In genomic region chr4:77095101-77095826, GRCh38 we compare ENCODE assay signal across 8 cellular contexts. TPM values are rescaled to one million over a fixed set of nuclear protein-coding genes. Genes with fewer than 3 reads are reported as not detected.
A peak's percentile ranks its signal among the peaks of the same experiment; 100 is the strongest.
DNase-seq lines count a peak whose midpoint lies in the region; ATAC-seq and TF ChIP-seq lines count a peak whose summit lies in the region.

No MANE protein-coding gene starts in this region.

- H3K9me3 ChIP-seq in Karpas-422 (ENCODE audit: low read length): no peaks in the 10 kb centered on the region
- no peaks in the 10 kb centered on the region for H3K9me3 ChIP-seq in uterus

- H3K36me3 ChIP-seq in Karpas-422 (ENCODE audit: insufficient read depth, low read length): no peaks in the 10 kb centered on the region
- no peaks in the 10 kb centered on the region for H3K36me3 ChIP-seq in uterus

- H3K4me2 ChIP-seq in Karpas-422 (ENCODE audit: low read depth, low read length, poor library complexity, severe bottlenecking): no peak overlapping the region

- peak; percentile 100 for ATAC-seq in GM21786 (IDR thresholded peaks at IDR 0.05; ENCODE audit: unreplicated experiment)

- no peak overlapping the region for H2AFZ ChIP-seq in Karpas-422 (ENCODE audit: low read length)

- no peak overlapping the region for H3K27ac ChIP-seq in Karpas-422 (ENCODE audit: low read length)
- peak overlapping the region; percentile 25 to 37 for H3K27ac ChIP-seq in uterus

- H3K4me1 ChIP-seq in Karpas-422 (ENCODE audit: low read length): no peaks in the 10 kb centered on the region
- H3K4me1 ChIP-seq in uterus: no peaks in the 10 kb centered on the region

- H4K20me1 ChIP-seq in Karpas-422 (ENCODE audit: insufficient read depth, low read depth, low read length): no peaks in the 10 kb centered on the region

- H3K4me1 Mint-ChIP-seq in glutamatergic neuron (ENCODE audit: low read depth, unreplicated experiment): peaks cover 3% of the 10 kb centered on the region

- DNase-seq in ELR (ENCODE audit: low read depth) (peak; percentile 77), Karpas-422 (peak; percentile 76), SHP77 (lab: John Stamatoyannopoulos, UW) (peak; percentile 59 to 78), glutamatergic neuron (peak; percentile 83), posterior cingulate gyrus (peak; percentile 51 to 97 (median 78)), uterus (peak; percentile 66 to 80)
- peak; percentile 58 for DNase-seq in activated gamma-delta T cell treated with anti-CD3 and anti-CD28 coated beads, Interleukin-2, amount 50 U/mL, for 16 hours (ENCODE audit: low read depth)

- no peak overlapping the region for H3K4me3 ChIP-seq in Karpas-422 (ENCODE audit: low read length)
- H3K4me3 ChIP-seq in uterus: no peak overlapping the region

- H3K27me3 Mint-ChIP-seq in glutamatergic neuron (ENCODE audit: unreplicated experiment): no peaks in the 10 kb centered on the region

- no peaks in the 10 kb centered on the region for H3K36me3 Mint-ChIP-seq in glutamatergic neuron (ENCODE audit: unreplicated experiment)

- H3K9me3 Mint-ChIP-seq in glutamatergic neuron (ENCODE audit: unreplicated experiment): peaks cover 5% of the 10 kb centered on the region

- TF ChIP-seq CTCF in glutamatergic neuron (IDR thresholded peaks at IDR 0.05; ENCODE audit: partially characterized antibody, unreplicated experiment): peak; percentile 92
- TF ChIP-seq CTCF in uterus (IDR thresholded peaks at IDR 0.05): peak; percentile 75 to 79 (median 77)

- intact Hi-C loops in posterior cingulate gyrus (cut with DNase I) (loop anchor here (1.0 to 5.0 kb wide), 2 partner anchors 62 to 108 kb away; partner anchors contain the start of gene CCNG2), uterus (cut with DNase I; ENCODE audit: low total_unique reads) (loop anchor here (10.0 kb wide), 1 partner anchor 110 kb away; no protein-coding TSS in a partner anchor)

- no peaks in the 10 kb centered on the region for H3K79me2 ChIP-seq in Karpas-422 (ENCODE audit: low read length)

- H3K9me2 ChIP-seq in Karpas-422 (replicated peaks; ENCODE audit: insufficient read depth, low read length): no peaks in the 10 kb centered on the region

- no peak overlapping the region for H3K9ac ChIP-seq in Karpas-422 (ENCODE audit: low read length)

- TF ChIP-seq POLR2A in uterus (IDR thresholded peaks at IDR 0.05): no peak

- H3K27me3 ChIP-seq in Karpas-422 (ENCODE audit: low read length): no peaks in the 10 kb centered on the region
- H3K27me3 ChIP-seq in uterus: no peaks in the 10 kb centered on the region

- no peak overlapping the region for H3K4me3 Mint-ChIP-seq in glutamatergic neuron (ENCODE audit: unreplicated experiment)

- no peak overlapping the region for H3K27ac Mint-ChIP-seq in glutamatergic neuron (ENCODE audit: unreplicated experiment)

RNA-seq across cellular contexts. Expression of gene CCNI, which starts 19.5 kb away (rescaled TPM):
- 54.1 and 105 TPM in 2 replicates for total RNA-seq in Karpas-422 (2014; rRNA removed; shearing (Covaris generic); ENCODE audit: low replicate concordance)
- total RNA-seq in glutamatergic neuron (ENCODE audit: unreplicated experiment) (600 TPM), uterus (100 to 1,000 TPM; 137 to 471 (median 239) TPM)
